ENCODE assay signal across 8 cellular contexts in genomic region chr7:42235734-42236133, GRCh38. TPM values are rescaled to one million over a fixed set of nuclear protein-coding genes. Genes with fewer than 3 reads are reported as not detected.
DNase-seq lines count a peak whose midpoint lies in the region; ATAC-seq, FAIRE-seq and TF ChIP-seq lines count a peak whose summit lies in the region.

No MANE protein-coding gene starts in this region.

- peak in 1 of 2 donors; percentile 11 for DNase-seq in heart right ventricle
- DNase-seq in Right ventricle myocardium superior: no peak
- DNase-seq in bronchial epithelial cell (ENCODE audit: low read depth): no peak
- DNase-seq in mesothelial cell of epicardium (ENCODE audit: low spot score in 2 of 2, unreplicated experiment in 2 of 2): no peak
- DNase-seq in HuH-7 (ENCODE audit: low spot score): no peak
- DNase-seq in Kasumi-1 (lab: John Stamatoyannopoulos, UW): no peak
- no peak for DNase-seq in posterior vena cava (ENCODE audit: low spot score)

- peak overlapping the region; percentile 89 for H3K4me3 Mint-ChIP-seq in mesothelial cell of epicardium

- 10 to 12% methylated on average over 12 of the region's 12 CpGs for WGBS in heart right ventricle, 2 donors

- H3K27ac Mint-ChIP-seq in mesothelial cell of epicardium: peak overlapping the region; percentile 89

- H3K9me3 Mint-ChIP-seq in mesothelial cell of epicardium: no peaks in the 10 kb centered on the region

- intact Hi-C loops in heart right ventricle (cut with DNase I): loop anchor here in 3 of 10 donors (5.0 to 10.0 kb wide), 3 partner anchors 131 to 253 kb away; no protein-coding TSS in a partner anchor
- intact Hi-C loops in Right ventricle myocardium superior (cut with DNase I): no loop called here
- intact Hi-C loops in posterior vena cava (cut with DNase I): no loop called here

- H3K36me3 Mint-ChIP-seq in mesothelial cell of epicardium: no peaks in the 10 kb centered on the region

- peaks cover 0 to 19% (median 11%) of the 10 kb centered on the region in 9 donors for H3K4me1 ChIP-seq in heart right ventricle

- no peak for TF ChIP-seq CTCF in heart right ventricle (IDR thresholded peaks at IDR 0.05)
- TF ChIP-seq CTCF in bronchial epithelial cell (IDR thresholded peaks at IDR 0.05; ENCODE audit: insufficient read depth, low read length, severe bottlenecking): no peak
- TF ChIP-seq CTCF in mesothelial cell of epicardium (IDR thresholded peaks at IDR 0.05; ENCODE audit: unreplicated experiment): no peak

- H3K9me3 ChIP-seq in heart right ventricle: no peaks in the 10 kb centered on the region

- H3K36me3 ChIP-seq in heart right ventricle: no peaks in the 10 kb centered on the region
- no peaks in the 10 kb centered on the region for H3K36me3 ChIP-seq in bronchial epithelial cell (ENCODE audit: control insufficient read depth, insufficient read depth, low read length)

- ATAC-seq in heart right ventricle (no peak), Right ventricle myocardium superior (ENCODE audit: poor library complexity) (no peak), HG03571 (IDR thresholded peaks at IDR 0.05; ENCODE audit: unreplicated experiment) (no peak)

- H3K27ac ChIP-seq in heart right ventricle: peak overlapping the region in 7 of 10 donors; percentile 74 to 84 (median 81)

- no peaks in the 10 kb centered on the region for H3K27me3 Mint-ChIP-seq in mesothelial cell of epicardium (ENCODE audit: low read depth)

- FAIRE-seq in bronchial epithelial cell (lab: Jason Lieb, UNC): no peak

- H3K27me3 ChIP-seq in heart right ventricle: peaks cover 0 to 68% (median 0%) of the 10 kb centered on the region in 7 donors
- no peaks in the 10 kb centered on the region for H3K27me3 ChIP-seq in bronchial epithelial cell (ENCODE audit: control insufficient read depth, insufficient read depth, low read length)

- peaks cover 80% of the 10 kb centered on the region for H3K4me1 Mint-ChIP-seq in mesothelial cell of epicardium

- peak overlapping the region; percentile 37 to 84 (median 76) for H3K4me3 ChIP-seq in heart right ventricle
- peak overlapping the region; percentile 92 for H3K4me3 ChIP-seq in bronchial epithelial cell (ENCODE audit: low read depth, low read length)

RNA-seq across cellular contexts. Expression of gene GLI3, which starts 1.3 kb away (rescaled TPM):
- total RNA-seq in heart right ventricle (1 to 10 TPM; 2.7 to 9.1 (median 5.5) TPM), Right ventricle myocardium superior (3.3 TPM), bronchial epithelial cell (1.3 and 2.4 TPM in 2 replicates), mesothelial cell of epicardium (122 to 126 TPM (median 122 TPM) in 3 replicates), posterior vena cava (10 to 100 TPM; 24.8 to 27.2 TPM)
- under 1 TPM; 0.51 to 0.77 TPM for polyA plus RNA-seq in heart right ventricle
